Comparison of ENCODE assay signal across 16 cellular contexts in genomic region chr16:88599092-88599733, GRCh38. TPM values are rescaled to one million over a fixed set of nuclear protein-coding genes. Genes with fewer than 3 reads are reported as not detected.
DNase-seq lines count a peak whose midpoint lies in the region; ATAC-seq, FAIRE-seq and TF ChIP-seq lines count a peak whose summit lies in the region.
"Had no signal": no experiment of that assay in that cellular context is flagged by ENCODE, and none has a peak within 500 bp of the region (broad histone marks: within the 10 kb centered on the region; RNA-seq: fewer than 3 reads in every experiment).

No MANE protein-coding gene starts in this region.

- ATAC-seq in heart right ventricle: peak; percentile 84 to 95 (median 88)
- peak in 3 of 4 donors; percentile 38 to 81 (median 68) for ATAC-seq in pancreas
- ATAC-seq in aorta (ENCODE audit: low FRiP score): peak; percentile 69
- ATAC-seq in GM21423 (IDR thresholded peaks at IDR 0.05; ENCODE audit: unreplicated experiment): no peak

- no peaks in the 10 kb centered on the region for H3K27me3 ChIP-seq in heart right ventricle
- no peaks in the 10 kb centered on the region for H3K27me3 ChIP-seq in pancreas
- no peaks in the 10 kb centered on the region for H3K27me3 ChIP-seq in aorta (ENCODE audit: control insufficient read depth in 1 of 2, insufficient read depth in 2 of 2, low read length in 1 of 2)

- H3K4me1 ChIP-seq in heart right ventricle (peaks cover 5 to 63% (median 37%) of the 10 kb centered on the region in 9 donors), pancreas (no peaks in the 10 kb centered on the region), aorta (ENCODE audit: control insufficient read depth in 1 of 2, insufficient read depth in 2 of 2, low read length in 2 of 2) (no peaks in the 10 kb centered on the region)

- no peaks in the 10 kb centered on the region for H3K9me3 ChIP-seq in heart right ventricle
- H3K9me3 ChIP-seq in pancreas: no peaks in the 10 kb centered on the region
- H3K9me3 ChIP-seq in aorta (ENCODE audit: control insufficient read depth, low read length): no peaks in the 10 kb centered on the region

- peak; percentile 1 to 4 for DNase-seq in NOMO-1 (lab: John Stamatoyannopoulos, UW; ENCODE audit: unreplicated experiment in 2 of 2)
- DNase-seq in NOMO-1 treated with dmso at 0.1 percent for 144 hours (lab: John Stamatoyannopoulos, UW; ENCODE audit: unreplicated experiment): no peak
- DNase-seq in heart right ventricle: peak; percentile 83 to 89
- DNase-seq in pancreas: peak in 1 of 6 donors; percentile 69
- peak in 1 of 2 donors; percentile 94 for DNase-seq in aorta
- no peak for DNase-seq in ACHN
- DNase-seq in hepatic stellate cell (ENCODE audit: low spot score): no peak
- DNase-seq: activated T-cell treated with anti-CD3 and anti-CD28 coated beads, Interleukin-2, amount 50 U/mL, for 1 hour; MM.1S; NK-92 treated with Interleukin-12 subunit alpha and Interleukin-12 subunit beta, amount 100 ng/mL, for 24 hours; T-helper 9 cell had no signal

- peak overlapping the region in 1 of 10 donors; percentile 12 for H3K4me3 ChIP-seq in heart right ventricle
- H3K4me3 ChIP-seq in pancreas: no peak overlapping the region
- H3K4me3 ChIP-seq in aorta (ENCODE audit: low read length in 2 of 2): no peak overlapping the region

- H3K36me3 ChIP-seq in heart right ventricle: peaks cover 0 to 62% (median 24%) of the 10 kb centered on the region in 9 donors
- H3K36me3 ChIP-seq in pancreas: peaks cover 4 to 42% (median 12%) of the 10 kb centered on the region in 3 donors
- H3K36me3 ChIP-seq in aorta (ENCODE audit: control insufficient read depth in 1 of 2, insufficient read depth in 2 of 2, low read length in 1 of 2): peaks cover 3 to 13% of the 10 kb centered on the region in 2 donors

- FAIRE-seq in pancreas (lab: Jason Lieb, UNC): no peak
- FAIRE-seq: A204.1, H54 had no signal

- intact Hi-C loops in heart right ventricle (cut with DNase I) (loop anchor here in 1 of 10 donors (10.0 kb wide), 1 partner anchor 66 kb away; the partner anchor contains the start of gene MVD), pancreas (cut with DNase I) (no loop called here), aorta (cut with DNase I) (no loop called here)

- H3K27ac ChIP-seq in heart right ventricle: peak overlapping the region; percentile 62 to 89 (median 82)
- H3K27ac ChIP-seq in pancreas: peak overlapping the region in 3 of 4 donors; percentile 1 to 44 (median 33)
- H3K27ac ChIP-seq in aorta (ENCODE audit: low read depth in 1 of 2, low read length in 2 of 2): no peak overlapping the region

- TF ChIP-seq CTCF in heart right ventricle (IDR thresholded peaks at IDR 0.05): no peak
- TF ChIP-seq CTCF in pancreas (IDR thresholded peaks at IDR 0.05): no peak

- 54 to 64% methylated on average over 14 of the region's 14 CpGs for WGBS in heart right ventricle, 2 donors
- WGBS in pancreas, 2 donors: 88 to 91% methylated on average over 13 to 14 of the region's 14 CpGs
- WGBS in aorta, 2 donors: 81 to 88% methylated on average over 14 of the region's 14 CpGs

- in situ Hi-C loops in ACHN (cut with HindIII; ENCODE audit: low pct_ligation_motif_present, low pct_unique_long_range_greater_than_20kb, low sequenced_read_pairs): no loop called here

RNA-seq across cellular contexts. Expression of gene ZC3H18, which starts 29.0 kb away (rescaled TPM):
- 10 to 100 TPM; 18.3 to 28.7 (median 22.0) TPM for total RNA-seq in heart right ventricle
- polyA plus RNA-seq in heart right ventricle: 10 to 100 TPM; 18.4 to 22.7 TPM
- total RNA-seq in pancreas: 10 to 100 TPM; 12.2 to 19.6 (median 16.6) TPM
- 10 to 100 TPM; 19.1 to 27.6 TPM for polyA plus RNA-seq in pancreas
- total RNA-seq in aorta: 10 to 100 TPM; 37.7 to 38.5 TPM
- polyA plus RNA-seq in aorta: 10 to 100 TPM; 12.4 to 19.3 TPM

RNA-seq across cellular contexts. Expression of gene IL17C, which starts 39.2 kb away (rescaled TPM):
- total RNA-seq in heart right ventricle (not detected), pancreas (not detected), aorta (not detected)
- polyA plus RNA-seq in heart right ventricle (not detected), pancreas (under 1 TPM in 1 of 2 donors, not detected in 1; 0.14 TPM), aorta (not detected)
- total RNA-seq: cerebellum, Daoy had no signal

RNA-seq across cellular contexts. Expression of gene CYBA, which starts 51.6 kb away (rescaled TPM):
- total RNA-seq in heart right ventricle (100 to 1,000 TPM in 1 of 10 donors, 10 to 100 TPM in 9; 13.0 to 117 (median 27.7) TPM), pancreas (100 to 1,000 TPM in 2 of 6 donors, 10 to 100 TPM in 4; 38.0 to 135 (median 58.8) TPM), aorta (100 to 1,000 TPM in 1 of 2 donors, 10 to 100 TPM in 1; 79.2 to 148 TPM)
- polyA plus RNA-seq in heart right ventricle (10 to 100 TPM; 72.2 to 90.0 TPM), pancreas (10 to 100 TPM; 63.3 to 85.9 TPM), aorta (100 to 1,000 TPM in 1 of 2 donors, 10 to 100 TPM in 1; 99.0 to 107 TPM)

Comparison
In these comparisons a context has a peak if more than half of its experiments do, and no peak if none do; other contexts are left out.
1. DNase-seq: peak in NOMO-1 (2 of 2) and heart right ventricle (2 of 2); none in NOMO-1 treated with dmso at 0.1 percent for 144 hours (single experiment), ACHN (single experiment) and hepatic stellate cell (single experiment).
2. H3K27ac ChIP-seq: peak in heart right ventricle (10 of 10) and pancreas (3 of 4); none in aorta (0 of 2).